In the genomic region with DNA sequence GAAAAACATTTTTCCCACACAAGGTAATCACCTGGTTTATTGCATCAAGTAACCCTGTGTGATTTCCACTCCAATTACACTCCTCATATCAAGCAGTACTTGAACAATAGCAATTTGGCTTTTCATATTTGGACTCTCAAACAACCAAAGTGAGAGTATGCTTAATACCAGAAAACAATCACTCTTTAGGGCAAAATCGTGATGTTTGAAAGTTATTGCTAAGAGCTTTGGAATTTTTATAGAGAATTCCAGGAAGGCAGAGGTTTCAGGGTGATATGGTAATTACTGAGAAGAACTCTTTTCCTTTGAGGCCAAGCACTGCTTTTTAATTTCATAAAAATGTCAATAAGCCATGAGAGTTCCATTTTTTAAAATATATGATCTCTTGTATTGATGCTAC, we compare ENCODE assay signal across 1 cellular context.
TF ChIP-seq lines count a peak whose summit lies in the region.

No MANE protein-coding gene starts in this region.

TF ChIP-seq in H1, 55 proteins besides CTCF, POLR2A, EP300 and RAD21:
- TF ChIP-seq JUND (IDR thresholded peaks at IDR 0.05; ENCODE audit: low read length) (no peak), EZH2 (IDR thresholded peaks at IDR 0.05; ENCODE audit: low read depth, low read length, severe bottlenecking) (no peak), ZNF274 (IDR thresholded peaks at IDR 0.05; ENCODE audit: borderline replicate concordance, extremely low read depth, low read length) (no peak), FOSL1 (IDR thresholded peaks at IDR 0.05; ENCODE audit: insufficient read depth, low read depth, low read length) (no peak), PHF8 (conservative IDR thresholded peaks at IDR 0.05; ENCODE audit: low read depth, low read length) (no peak), GABPA (IDR thresholded peaks at IDR 0.05; ENCODE audit: borderline replicate concordance, insufficient read depth, low read length) (no peak), CHD2 (IDR thresholded peaks at IDR 0.05; ENCODE audit: low read length) (no peak), MAFK (IDR thresholded peaks at IDR 0.05; ENCODE audit: low read depth, low read length) (no peak), POLR2AphosphoS5 (IDR thresholded peaks at IDR 0.05; ENCODE audit: low read depth, low read length) (no peak), CREB1 (IDR thresholded peaks at IDR 0.05) (no peak), KDM4A (IDR thresholded peaks at IDR 0.05; ENCODE audit: low read depth, low read length, severe bottlenecking) (no peak), RNF2 (IDR thresholded peaks at IDR 0.05; ENCODE audit: borderline replicate concordance, low read depth, low read length, missing control alignments, poor library complexity, severe bottlenecking) (no peak), BCL11A (IDR thresholded peaks at IDR 0.05; ENCODE audit: low read depth in 2 of 2, low read length in 2 of 2) (no peak), ASH2L (IDR thresholded peaks at IDR 0.05; ENCODE audit: low read length) (no peak), CBX8 (IDR thresholded peaks at IDR 0.05; ENCODE audit: borderline replicate concordance, low read depth, low read length) (no peak), CHD1 (IDR thresholded peaks at IDR 0.05; ENCODE audit: low read depth, low read length) (no peak), BRCA1 (IDR thresholded peaks at IDR 0.05; ENCODE audit: low read depth, low read length) (no peak)
